ENCODE assay signal across 21 cellular contexts in genomic region chr3:86958534-86958933, GRCh38. TPM values are rescaled to one million over a fixed set of nuclear protein-coding genes. Genes with fewer than 3 reads are reported as not detected.
DNase-seq lines count a peak whose midpoint lies in the region; FAIRE-seq and TF ChIP-seq lines count a peak whose summit lies in the region.
"Had no signal": no experiment of that assay in that cellular context is flagged by ENCODE, and none has a peak within 500 bp of the region (broad histone marks: within the 10 kb centered on the region; RNA-seq: fewer than 3 reads in every experiment).

No MANE protein-coding gene starts in this region.

- H3K4me1 ChIP-seq in ACC112 (ENCODE audit: control insufficient read depth, insufficient read depth, low read length, unreplicated experiment) (peaks cover 62% of the 10 kb centered on the region), astrocyte (ENCODE audit: insufficient read depth, low read length) (peaks cover 32% of the 10 kb centered on the region), Karpas-422 (ENCODE audit: low read length) (peaks cover 3% of the 10 kb centered on the region; the same call in 1 of the 2 replicates)
- H3K4me1 ChIP-seq: neural progenitor cell, upper lobe of right lung had no signal

- no peaks in the 10 kb centered on the region for H3K9me3 ChIP-seq in astrocyte (ENCODE audit: insufficient read depth, low read depth, low read length)
- no peaks in the 10 kb centered on the region for H3K9me3 ChIP-seq in Karpas-422 (ENCODE audit: low read length)
- H3K9me3 ChIP-seq: Caco-2, sigmoid colon, upper lobe of right lung had no signal

- H3K79me2 ChIP-seq in ACC112 (ENCODE audit: control insufficient read depth, insufficient read depth, low read length, unreplicated experiment) (peaks cover 64% of the 10 kb centered on the region), astrocyte (ENCODE audit: insufficient read depth, low read length) (peaks cover 85% of the 10 kb centered on the region), Karpas-422 (ENCODE audit: low read length) (no peaks in the 10 kb centered on the region)

- H3K27ac Mint-ChIP-seq in astrocyte (ENCODE audit: unreplicated experiment) = peak overlapping the region; percentile 93
- H3K27ac Mint-ChIP-seq: activated naive CD4-positive, alpha-beta T cell treated with anti-CD3 and anti-CD28 coated beads for 36 hours; neural progenitor cell; stimulated activated effector memory CD8-positive, alpha-beta T cell treated with anti-CD3 and anti-CD28 coated beads, Interleukin-12 subunit alpha, Interleukin-12 subunit beta, amount 100 ng/mL, for 72 hours had no signal

- no peaks in the 10 kb centered on the region for H3K9me3 Mint-ChIP-seq in astrocyte (ENCODE audit: unreplicated experiment)
- H3K9me3 Mint-ChIP-seq: activated naive CD4-positive, alpha-beta T cell treated with anti-CD3 and anti-CD28 coated beads for 36 hours; neural progenitor cell had no signal

- peak; percentile 18 for DNase-seq in H7
- peak; percentile 91 for DNase-seq in astrocyte (ENCODE audit: low read depth)
- DNase-seq in glomerular visceral epithelial cell (ENCODE audit: extremely low spot score) = peak; percentile 46
- DNase-seq in Karpas-422 = no peak
- no peak for DNase-seq in HEK293T (ENCODE audit: extremely low spot score)
- no peak for DNase-seq in NCI-H82 (lab: John Stamatoyannopoulos, UW)
- DNase-seq in NCI-H1436 treated with DMSO at 0.1 percent for 48 hours (lab: John Stamatoyannopoulos, UW) = no peak
- DNase-seq: 8988T; activated naive CD4-positive, alpha-beta T cell treated with anti-CD3 and anti-CD28 coated beads for 36 hours; Caco-2; caudate nucleus; hippocampal formation; KBM-7; NCI-H146; sigmoid colon; upper lobe of right lung had no signal

- no peak overlapping the region for H2AFZ ChIP-seq in ACC112 (ENCODE audit: low read length, unreplicated experiment)
- H2AFZ ChIP-seq in astrocyte (ENCODE audit: low read depth, low read length) = no peak overlapping the region
- no peak overlapping the region for H2AFZ ChIP-seq in Karpas-422 (ENCODE audit: low read length)
- H2AFZ ChIP-seq: neural progenitor cell had no signal

- no peaks in the 10 kb centered on the region for H3K27me3 ChIP-seq in ACC112 (ENCODE audit: insufficient read depth, low read length)
- no peaks in the 10 kb centered on the region for H3K27me3 ChIP-seq in H7 (ENCODE audit: control insufficient read depth, insufficient read depth, low read length)
- no peaks in the 10 kb centered on the region for H3K27me3 ChIP-seq in astrocyte (ENCODE audit: insufficient read depth, low read length)
- no peaks in the 10 kb centered on the region for H3K27me3 ChIP-seq in Karpas-422 (ENCODE audit: low read length)
- H3K27me3 ChIP-seq: neural progenitor cell, sigmoid colon, upper lobe of right lung had no signal

- H3K4me2 ChIP-seq in astrocyte (ENCODE audit: low read length) (peak overlapping the region; percentile 47), Karpas-422 (ENCODE audit: low read depth, low read length, poor library complexity, severe bottlenecking) (no peak overlapping the region)
- H3K4me2 ChIP-seq: neural progenitor cell had no signal

- CTCF ChIA-PET in HEK293T (lab: Yijun Ruan, JAX) = no interaction called here

- no peak overlapping the region for H3K4me3 Mint-ChIP-seq in astrocyte (ENCODE audit: unreplicated experiment)
- H3K4me3 Mint-ChIP-seq: activated naive CD4-positive, alpha-beta T cell treated with anti-CD3 and anti-CD28 coated beads for 36 hours; neural progenitor cell; stimulated activated effector memory CD8-positive, alpha-beta T cell treated with anti-CD3 and anti-CD28 coated beads, Interleukin-12 subunit alpha, Interleukin-12 subunit beta, amount 100 ng/mL, for 72 hours had no signal

- POLR2A ChIA-PET in HEK293T (lab: Yijun Ruan, JAX) = no interaction called here

- H3K4me3 ChIP-seq in ACC112 (ENCODE audit: low read depth, low read length) (peak overlapping the region; percentile 23; the same call in 1 of the 2 replicates), H7 (ENCODE audit: insufficient read depth, low read depth, low read length) (no peak overlapping the region), astrocyte (ENCODE audit: insufficient read depth, low read depth, low read length) (peak overlapping the region; percentile 20), Karpas-422 (ENCODE audit: low read length) (no peak overlapping the region)
- H3K4me3 ChIP-seq: neural progenitor cell, sigmoid colon, upper lobe of right lung had no signal

- no peaks in the 10 kb centered on the region for H3K27me3 Mint-ChIP-seq in astrocyte (ENCODE audit: low read depth, unreplicated experiment)

- peaks cover 7% of the 10 kb centered on the region for H3K36me3 Mint-ChIP-seq in astrocyte (ENCODE audit: low read depth, unreplicated experiment)
- H3K36me3 Mint-ChIP-seq: neural progenitor cell; stimulated activated effector memory CD8-positive, alpha-beta T cell treated with anti-CD3 and anti-CD28 coated beads, Interleukin-12 subunit alpha, Interleukin-12 subunit beta, amount 100 ng/mL, for 72 hours had no signal

- peak overlapping the region; percentile 46 for H3K27ac ChIP-seq in ACC112 (ENCODE audit: low read depth, low read length)
- peak overlapping the region; percentile 60 for H3K27ac ChIP-seq in astrocyte (ENCODE audit: low read depth, low read length)
- no peak overlapping the region for H3K27ac ChIP-seq in Karpas-422 (ENCODE audit: low read length)
- H3K27ac ChIP-seq: neural progenitor cell, sigmoid colon, upper lobe of right lung had no signal

- H4K20me1 ChIP-seq in astrocyte (ENCODE audit: insufficient read depth, low read length) = peaks cover 15% of the 10 kb centered on the region
- H4K20me1 ChIP-seq in Karpas-422 (ENCODE audit: insufficient read depth, low read depth, low read length) = no peaks in the 10 kb centered on the region

- H3K4me1 Mint-ChIP-seq in astrocyte (ENCODE audit: low read depth, unreplicated experiment) = peaks cover 54% of the 10 kb centered on the region
- H3K4me1 Mint-ChIP-seq: neural progenitor cell; stimulated activated effector memory CD8-positive, alpha-beta T cell treated with anti-CD3 and anti-CD28 coated beads, Interleukin-12 subunit alpha, Interleukin-12 subunit beta, amount 100 ng/mL, for 72 hours had no signal

- peak; percentile 98 for FAIRE-seq in astrocyte (lab: Jason Lieb, UNC)
- FAIRE-seq: GM19239, RCC 7860 had no signal

- H3K9me2 ChIP-seq in Karpas-422 (replicated peaks; ENCODE audit: insufficient read depth, low read length) = no peaks in the 10 kb centered on the region

- H3K9ac ChIP-seq in astrocyte (ENCODE audit: low read length) = no peak overlapping the region
- H3K9ac ChIP-seq in Karpas-422 (ENCODE audit: low read length) = no peak overlapping the region
- H3K9ac ChIP-seq: neural progenitor cell had no signal

- TF ChIP-seq CTCF in astrocyte (IDR thresholded peaks at IDR 0.05; ENCODE audit: insufficient read depth, low read depth, low read length) = no peak

- peaks cover 17% of the 10 kb centered on the region for H3K36me3 ChIP-seq in ACC112 (ENCODE audit: insufficient read depth, low read length)
- H3K36me3 ChIP-seq in H7 (replicated peaks; ENCODE audit: control insufficient read depth, insufficient read depth, low read length) = no peaks in the 10 kb centered on the region
- peaks cover 18% of the 10 kb centered on the region for H3K36me3 ChIP-seq in astrocyte (ENCODE audit: insufficient read depth, low read length)
- H3K36me3 ChIP-seq in Karpas-422 (ENCODE audit: insufficient read depth, low read length) = no peaks in the 10 kb centered on the region
- H3K36me3 ChIP-seq: neural progenitor cell, sigmoid colon, upper lobe of right lung had no signal

TF ChIP-seq in HEK293T, 16 proteins besides CTCF, POLR2A, EP300 and RAD21:
- TF ChIP-seq ARNT (IDR thresholded peaks at IDR 0.05) (no peak), TARDBP (IDR thresholded peaks at IDR 0.05) (no peak), BHLHE40 (IDR thresholded peaks at IDR 0.05; ENCODE audit: borderline replicate concordance) (no peak), SP1 (IDR thresholded peaks at IDR 0.05) (no peak), LEF1 (IDR thresholded peaks at IDR 0.05; ENCODE audit: borderline replicate concordance) (no peak), HDGF (IDR thresholded peaks at IDR 0.05; ENCODE audit: borderline replicate concordance) (no peak), NFRKB (IDR thresholded peaks at IDR 0.05) (no peak), FOXA1 (IDR thresholded peaks at IDR 0.05) (no peak), FOXM1 (IDR thresholded peaks at IDR 0.05; ENCODE audit: borderline replicate concordance) (no peak), L3MBTL2 (conservative IDR thresholded peaks at IDR 0.05) (no peak), FOXK2 (IDR thresholded peaks at IDR 0.05) (no peak)

RNA-seq across cellular contexts. Expression of gene VGLL3, which starts 32.4 kb away (rescaled TPM):
- total RNA-seq in H7 (2014; rRNA removed; shearing (Covaris generic)) = 1.5 and 1.8 TPM in 2 replicates
- 53.8 and 63.7 TPM in 2 replicates for total RNA-seq in astrocyte
- not detected in 2 replicates for total RNA-seq in Karpas-422 (2014; rRNA removed; shearing (Covaris generic); ENCODE audit: low replicate concordance)
- total RNA-seq: activated naive CD4-positive, alpha-beta T cell treated with anti-CD3 and anti-CD28 coated beads for 36 hours had no signal

Comparison
In these comparisons a context has a peak if more than half of its experiments do, and no peak if none do; other contexts are left out.
1. H3K4me3 ChIP-seq: peak in ACC112 (single experiment) and astrocyte (single experiment); none in H7 (single experiment) and Karpas-422 (single experiment).
2. DNase-seq: peak in H7 (single experiment), astrocyte (single experiment) and glomerular visceral epithelial cell (single experiment); none in Karpas-422 (single experiment), HEK293T (single experiment), NCI-H82 (single experiment) and NCI-H1436 treated with DMSO at 0.1 percent for 48 hours (single experiment).
3. RNA of gene VGLL3, which starts 32.4 kb away (total RNA-seq): 53.8 to 63.7 TPM in astrocyte; 1.5 to 1.8 TPM in H7 and not detected in Karpas-422; every median in the first group is over 10 times any median in the second.